ENCODE assay signal across 18 cellular contexts in the genomic region with DNA sequence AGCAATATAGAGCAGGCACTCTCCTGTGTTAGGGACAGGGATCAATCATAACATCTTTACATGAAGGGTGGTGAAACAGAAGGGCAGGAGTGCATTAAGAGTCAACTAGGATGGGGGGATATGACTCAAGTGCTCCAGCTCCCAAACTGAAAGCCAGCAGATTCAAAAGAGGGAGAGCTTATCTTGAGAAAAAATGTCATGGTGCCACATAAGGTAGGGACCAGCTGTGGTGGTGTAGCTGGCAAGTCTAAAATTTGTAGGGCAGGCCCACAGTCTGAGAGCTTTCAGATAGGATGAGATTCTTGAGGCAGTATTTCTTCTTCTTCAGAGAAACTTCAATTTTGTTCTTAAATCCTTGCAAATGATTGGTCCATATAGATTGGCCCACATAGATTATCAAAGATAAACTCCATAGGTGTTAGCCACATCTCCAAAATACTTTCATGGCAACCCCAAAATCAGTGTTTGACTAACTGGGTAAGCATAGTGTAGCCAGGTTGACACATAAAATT. TPM values are rescaled to one million over a fixed set of nuclear protein-coding genes. Genes with fewer than 3 reads are reported as not detected.
DNase-seq lines count a peak whose midpoint lies in the region; ATAC-seq and TF ChIP-seq lines count a peak whose summit lies in the region.
"Had no signal": no experiment of that assay in that cellular context is flagged by ENCODE, and none has a peak within 500 bp of the region (broad histone marks: within the 10 kb centered on the region; RNA-seq: fewer than 3 reads in every experiment).

No MANE protein-coding gene starts in this region.

- H3K36me3 Mint-ChIP-seq in activated naive CD8-positive, alpha-beta T cell treated with anti-CD3 and anti-CD28 coated beads, Interleukin-2, amount 50 U/mL, for 24 hours (ENCODE audit: low read depth), result no peaks in the 10 kb centered on the region
- H3K36me3 Mint-ChIP-seq in activated naive CD8-positive, alpha-beta T cell treated with anti-CD3 and anti-CD28 coated beads for 36 hours, result peaks cover 36% of the 10 kb centered on the region
- peaks cover 25% of the 10 kb centered on the region for H3K36me3 Mint-ChIP-seq in activated T-helper 17 cell treated with anti-CD3 and anti-CD28 coated beads, Interleukin-2, amount 50 U/mL, for 72 hours (ENCODE audit: low read depth)
- peaks cover 5% of the 10 kb centered on the region for H3K36me3 Mint-ChIP-seq in stimulated activated effector memory CD8-positive, alpha-beta T cell treated with anti-CD3 and anti-CD28 coated beads, Interleukin-12 subunit alpha, Interleukin-12 subunit beta, amount 100 ng/mL, for 72 hours

- DNase-seq in activated naive CD8-positive, alpha-beta T cell treated with anti-CD3 and anti-CD28 coated beads, Interleukin-2, amount 50 U/mL, for 24 hours, result no peak
- DNase-seq in activated naive CD8-positive, alpha-beta T cell treated with anti-CD3 and anti-CD28 coated beads for 36 hours, result no peak
- no peak for DNase-seq in stimulated activated effector memory CD8-positive, alpha-beta T cell treated with anti-CD3 and anti-CD28 coated beads, Interleukin-12 subunit alpha, Interleukin-12 subunit beta, amount 100 ng/mL, for 72 hours (ENCODE audit: low spot score in 2 of 2)
- DNase-seq in uterus (no peak), kidney tubule cell (ENCODE audit: low spot score) (no peak)
- DNase-seq: EL, foreskin keratinocyte, KG1, kidney glomerular epithelial cell, midbrain, NCI-H1105 treated with DMSO at 0.1 percent for 48 hours, NCI-H510A treated with DMSO at 0.1 percent for 48 hours, right cardiac atrium, SHP77 had no signal

- H3K4me1 ChIP-seq in uterus, result no peaks in the 10 kb centered on the region

- H3K4me3 Mint-ChIP-seq in activated naive CD8-positive, alpha-beta T cell treated with anti-CD3 and anti-CD28 coated beads, Interleukin-2, amount 50 U/mL, for 24 hours, result no peak overlapping the region
- no peak overlapping the region for H3K4me3 Mint-ChIP-seq in activated naive CD8-positive, alpha-beta T cell treated with anti-CD3 and anti-CD28 coated beads for 36 hours
- H3K4me3 Mint-ChIP-seq in activated T-helper 17 cell treated with anti-CD3 and anti-CD28 coated beads, Interleukin-2, amount 50 U/mL, for 72 hours, result peak overlapping the region; percentile 11
- no peak overlapping the region for H3K4me3 Mint-ChIP-seq in stimulated activated effector memory CD8-positive, alpha-beta T cell treated with anti-CD3 and anti-CD28 coated beads, Interleukin-12 subunit alpha, Interleukin-12 subunit beta, amount 100 ng/mL, for 72 hours
- H3K4me3 Mint-ChIP-seq: T-helper 1 cell treated with Interleukin-12 subunit alpha and Interleukin-12 subunit beta and Interleukin-4 antibody, amounts not matched to agents 30 μg/mL and 1 μg/mL, for 36 hours had no signal

- TF ChIP-seq CTCF in uterus (IDR thresholded peaks at IDR 0.05), result no peak

- intact Hi-C loops in uterus (cut with DNase I; ENCODE audit: low total_unique reads), result no loop called here

- H3K27me3 Mint-ChIP-seq in activated naive CD8-positive, alpha-beta T cell treated with anti-CD3 and anti-CD28 coated beads, Interleukin-2, amount 50 U/mL, for 24 hours, result no peaks in the 10 kb centered on the region
- H3K27me3 Mint-ChIP-seq in activated naive CD8-positive, alpha-beta T cell treated with anti-CD3 and anti-CD28 coated beads for 36 hours, result no peaks in the 10 kb centered on the region
- no peaks in the 10 kb centered on the region for H3K27me3 Mint-ChIP-seq in activated T-helper 17 cell treated with anti-CD3 and anti-CD28 coated beads, Interleukin-2, amount 50 U/mL, for 72 hours

- H3K9me3 ChIP-seq in uterus, result no peaks in the 10 kb centered on the region

- no peak overlapping the region for H3K4me3 ChIP-seq in uterus

- H3K27me3 ChIP-seq in uterus, result no peaks in the 10 kb centered on the region
- H3K27me3 ChIP-seq: foreskin keratinocyte had no signal

- peaks cover 49% of the 10 kb centered on the region for H3K4me1 Mint-ChIP-seq in activated naive CD8-positive, alpha-beta T cell treated with anti-CD3 and anti-CD28 coated beads, Interleukin-2, amount 50 U/mL, for 24 hours
- H3K4me1 Mint-ChIP-seq in activated naive CD8-positive, alpha-beta T cell treated with anti-CD3 and anti-CD28 coated beads for 36 hours, result peaks cover 55% of the 10 kb centered on the region
- peaks cover 39% of the 10 kb centered on the region for H3K4me1 Mint-ChIP-seq in activated T-helper 17 cell treated with anti-CD3 and anti-CD28 coated beads, Interleukin-2, amount 50 U/mL, for 72 hours
- peaks cover 49% of the 10 kb centered on the region for H3K4me1 Mint-ChIP-seq in stimulated activated effector memory CD8-positive, alpha-beta T cell treated with anti-CD3 and anti-CD28 coated beads, Interleukin-12 subunit alpha, Interleukin-12 subunit beta, amount 100 ng/mL, for 72 hours

- H3K27ac ChIP-seq in uterus, result no peak overlapping the region
- H3K27ac ChIP-seq: foreskin keratinocyte had no signal

- H3K27ac Mint-ChIP-seq in activated naive CD8-positive, alpha-beta T cell treated with anti-CD3 and anti-CD28 coated beads, Interleukin-2, amount 50 U/mL, for 24 hours, result peak overlapping the region; percentile 28
- no peak overlapping the region for H3K27ac Mint-ChIP-seq in activated naive CD8-positive, alpha-beta T cell treated with anti-CD3 and anti-CD28 coated beads for 36 hours
- peak overlapping the region; percentile 91 for H3K27ac Mint-ChIP-seq in activated T-helper 17 cell treated with anti-CD3 and anti-CD28 coated beads, Interleukin-2, amount 50 U/mL, for 72 hours
- H3K27ac Mint-ChIP-seq in stimulated activated effector memory CD8-positive, alpha-beta T cell treated with anti-CD3 and anti-CD28 coated beads, Interleukin-12 subunit alpha, Interleukin-12 subunit beta, amount 100 ng/mL, for 72 hours, result no peak overlapping the region
- H3K27ac Mint-ChIP-seq: T-helper 1 cell treated with Interleukin-12 subunit alpha and Interleukin-12 subunit beta and Interleukin-4 antibody, amounts not matched to agents 30 μg/mL and 1 μg/mL, for 36 hours had no signal

- no peaks in the 10 kb centered on the region for H3K36me3 ChIP-seq in uterus

- ATAC-seq in activated naive CD8-positive, alpha-beta T cell treated with anti-CD3 and anti-CD28 coated beads, Interleukin-2, amount 50 U/mL, for 24 hours, result peak; percentile 89
- peak; percentile 31 for ATAC-seq in HG02610 (IDR thresholded peaks at IDR 0.05; ENCODE audit: unreplicated experiment)
- ATAC-seq in activated T-helper 17 cell treated with anti-CD3 and anti-CD28 coated beads, Interleukin-2, amount 50 U/mL, for 72 hours (replicated peaks), result peak; percentile 85
- peak; percentile 84 for ATAC-seq in stimulated activated effector memory CD8-positive, alpha-beta T cell treated with anti-CD3 and anti-CD28 coated beads, Interleukin-12 subunit alpha, Interleukin-12 subunit beta, amount 100 ng/mL, for 72 hours
- ATAC-seq in HG03342 (IDR thresholded peaks at IDR 0.05; ENCODE audit: unreplicated experiment), result no peak
- ATAC-seq: foreskin keratinocyte had no signal

- no peak for TF ChIP-seq POLR2A in uterus (IDR thresholded peaks at IDR 0.05)

- H3K9me3 Mint-ChIP-seq in activated naive CD8-positive, alpha-beta T cell treated with anti-CD3 and anti-CD28 coated beads, Interleukin-2, amount 50 U/mL, for 24 hours, result no peaks in the 10 kb centered on the region
- H3K9me3 Mint-ChIP-seq in activated naive CD8-positive, alpha-beta T cell treated with anti-CD3 and anti-CD28 coated beads for 36 hours, result peaks cover 2% of the 10 kb centered on the region
- H3K9me3 Mint-ChIP-seq in activated T-helper 17 cell treated with anti-CD3 and anti-CD28 coated beads, Interleukin-2, amount 50 U/mL, for 72 hours, result no peaks in the 10 kb centered on the region
- H3K9me3 Mint-ChIP-seq in stimulated activated effector memory CD8-positive, alpha-beta T cell treated with anti-CD3 and anti-CD28 coated beads, Interleukin-12 subunit alpha, Interleukin-12 subunit beta, amount 100 ng/mL, for 72 hours, result no peaks in the 10 kb centered on the region
- H3K9me3 Mint-ChIP-seq: T-helper 1 cell treated with Interleukin-12 subunit alpha and Interleukin-12 subunit beta and Interleukin-4 antibody, amounts not matched to agents 30 μg/mL and 1 μg/mL, for 36 hours had no signal

RNA-seq across cellular contexts. Expression of a gene that starts 19.1 kb away (rescaled TPM):
- 10 to 100 TPM; 13.6 to 13.9 TPM for total RNA-seq in activated naive CD8-positive, alpha-beta T cell treated with anti-CD3 and anti-CD28 coated beads for 36 hours
- 10 to 100 TPM in 1 of 2 donors, 1 to 10 TPM in 1; 7.5 to 15.6 TPM for total RNA-seq in activated T-helper 17 cell treated with anti-CD3 and anti-CD28 coated beads, Interleukin-2, amount 50 U/mL, for 72 hours
- 10 to 100 TPM in 1 of 4 donors, 1 to 10 TPM in 3; 3.6 to 14.5 (median 6.1) TPM for total RNA-seq in uterus

RNA-seq across cellular contexts. Expression of a gene that starts 50.4 kb away (rescaled TPM):
- total RNA-seq in activated naive CD8-positive, alpha-beta T cell treated with anti-CD3 and anti-CD28 coated beads for 36 hours, result 10 to 100 TPM; 21.5 to 23.2 TPM
- 10 to 100 TPM; 13.6 to 18.1 TPM for total RNA-seq in activated T-helper 17 cell treated with anti-CD3 and anti-CD28 coated beads, Interleukin-2, amount 50 U/mL, for 72 hours
- total RNA-seq in uterus, result 10 to 100 TPM in 2 of 4 donors, 1 to 10 TPM in 2; 6.5 to 16.9 (median 11.4) TPM

Comparison
In these comparisons a context has a peak if more than half of its experiments do, and no peak if none do; other contexts are left out.
1. H3K27ac Mint-ChIP-seq: peak in activated naive CD8-positive, alpha-beta T cell treated with anti-CD3 and anti-CD28 coated beads, Interleukin-2, amount 50 U/mL, for 24 hours (single experiment) and activated T-helper 17 cell treated with anti-CD3 and anti-CD28 coated beads, Interleukin-2, amount 50 U/mL, for 72 hours (single experiment); none in activated naive CD8-positive, alpha-beta T cell treated with anti-CD3 and anti-CD28 coated beads for 36 hours (single experiment) and stimulated activated effector memory CD8-positive, alpha-beta T cell treated with anti-CD3 and anti-CD28 coated beads, Interleukin-12 subunit alpha, Interleukin-12 subunit beta, amount 100 ng/mL, for 72 hours (single experiment).